In the genomic region with DNA sequence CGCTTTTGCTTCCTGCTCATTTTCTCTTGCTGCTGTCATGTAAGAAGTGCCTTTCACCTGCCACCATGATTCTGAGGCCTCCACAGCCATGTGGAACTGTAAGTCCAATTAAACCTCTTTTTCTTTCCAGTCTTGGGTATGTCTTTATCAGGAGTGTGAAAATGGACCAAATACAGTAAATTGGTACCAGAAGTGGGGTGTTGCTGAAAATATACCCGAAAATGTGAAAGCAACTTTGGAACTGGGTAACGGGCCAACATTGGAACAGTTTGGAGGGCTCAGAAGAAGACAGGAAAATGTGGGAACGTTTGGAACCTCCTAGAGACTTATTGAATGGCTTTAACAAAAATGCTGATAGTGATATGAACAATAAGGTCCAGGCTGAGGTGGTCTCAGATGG, we compare ENCODE assay signal across 1 cellular context. TPM values are rescaled to one million over a fixed set of nuclear protein-coding genes. Genes with fewer than 3 reads are reported as not detected.
"Had no signal": no experiment of that assay in that cellular context is flagged by ENCODE, and none has a peak within 500 bp of the region (broad histone marks: within the 10 kb centered on the region; RNA-seq: fewer than 3 reads in every experiment).

No MANE protein-coding gene starts in this region.

RNA-seq across cellular contexts. Expression of a gene that starts 47.0 kb away (rescaled TPM):
- total RNA-seq: LHCN-M2 had no signal
